Comparison of ENCODE assay signal across 10 cellular contexts in the genomic region with DNA sequence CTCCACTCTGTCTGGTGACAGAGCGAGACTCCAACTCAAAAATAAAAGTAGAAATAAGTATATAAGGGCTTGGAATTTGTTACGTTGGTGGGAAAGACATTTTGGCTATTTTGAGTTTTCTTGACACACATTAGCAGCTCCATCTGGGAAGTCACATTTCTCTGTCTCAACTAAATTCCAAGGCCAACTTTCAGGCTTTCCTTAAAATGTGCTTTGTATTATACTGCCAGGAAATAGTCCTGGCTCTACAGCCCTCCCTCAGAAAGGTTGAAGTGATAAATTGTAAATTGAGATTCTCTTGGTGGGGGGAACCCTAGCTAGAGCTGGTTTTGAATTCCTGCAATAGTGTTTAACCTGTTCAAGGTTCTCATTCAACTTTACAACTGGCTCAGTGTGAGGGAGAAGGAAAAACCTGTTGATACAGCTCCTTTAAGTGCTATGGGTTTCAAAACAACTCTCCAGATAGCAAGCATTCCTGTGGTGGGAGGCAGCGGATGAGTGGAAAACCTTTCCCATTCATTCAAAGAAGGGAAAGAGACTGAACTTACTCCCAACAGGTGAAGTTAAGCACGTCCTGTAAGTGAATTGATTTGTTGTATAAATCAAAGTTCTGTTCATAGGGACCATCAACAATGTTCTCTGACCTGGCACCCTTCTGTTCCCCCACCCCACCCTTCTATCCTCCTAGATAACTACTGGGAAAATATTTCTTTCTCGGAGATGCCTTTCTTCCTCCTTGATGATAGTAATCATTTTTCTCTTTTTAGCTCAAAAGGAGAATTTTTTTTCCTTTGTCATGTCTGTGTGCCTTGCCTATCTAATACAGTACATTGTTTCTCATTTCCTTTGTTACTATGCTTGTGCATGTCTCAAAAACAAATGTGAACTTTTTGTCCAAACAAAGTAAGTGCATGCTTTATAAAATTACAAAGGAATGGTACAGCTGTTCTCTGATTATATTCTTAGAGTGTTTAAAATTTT. TPM values are rescaled to one million over a fixed set of nuclear protein-coding genes. Genes with fewer than 3 reads are reported as not detected.
DNase-seq lines count a peak whose midpoint lies in the region; ATAC-seq and TF ChIP-seq lines count a peak whose summit lies in the region.
"Had no signal": no experiment of that assay in that cellular context is flagged by ENCODE, and none has a peak within 500 bp of the region (broad histone marks: within the 10 kb centered on the region; RNA-seq: fewer than 3 reads in every experiment).

No MANE protein-coding gene starts in this region.

- no peaks in the 10 kb centered on the region for H3K36me3 ChIP-seq in heart right ventricle

- peak in 6 of 8 donors; percentile 29 to 76 (median 66) for ATAC-seq in heart right ventricle

- H3K4me1 ChIP-seq in heart right ventricle = peaks cover 0 to 27% (median 16%) of the 10 kb centered on the region in 9 donors

- peak overlapping the region in 4 of 10 donors; percentile 56 to 64 (median 58) for H3K27ac ChIP-seq in heart right ventricle

- H3K9me3 ChIP-seq in heart right ventricle = no peaks in the 10 kb centered on the region

- intact Hi-C loops in heart right ventricle (cut with DNase I) = no loop called here

- DNase-seq in H4 (ENCODE audit: low spot score) = peak; percentile 43
- no peak for DNase-seq in heart right ventricle
- peak; percentile 98 for DNase-seq in renal cortical epithelial cell (ENCODE audit: low read depth)
- no peak for DNase-seq in NCI-H187 treated with DMSO at 0.1 percent for 48 hours (lab: John Stamatoyannopoulos, UW)
- DNase-seq in ureter (ENCODE audit: low spot score) = no peak
- DNase-seq in T-helper 2 cell = no peak
- DNase-seq in medulla oblongata (ENCODE audit: extremely low spot score) = no peak
- DNase-seq: activated CD4-positive, alpha-beta T cell treated with anti-CD3 and anti-CD28 coated beads for 48 hours; GOT3 had no signal

- H3K4me3 ChIP-seq in WI38 (ENCODE audit: low read depth, low read length) (peak overlapping the region; percentile 54), heart right ventricle (peak overlapping the region in 4 of 10 donors; percentile 16 to 33 (median 31))

- TF ChIP-seq CTCF in WI38 (IDR thresholded peaks at IDR 0.05; ENCODE audit: low read depth, low read length) (no peak), heart right ventricle (IDR thresholded peaks at IDR 0.05) (no peak)

- no peaks in the 10 kb centered on the region for H3K27me3 ChIP-seq in heart right ventricle

- 43 to 47% methylated on average over 5 of the region's 5 CpGs for WGBS in heart right ventricle, 2 donors

RNA-seq across cellular contexts. Expression of gene SLC39A10, which starts 44.2 kb away (rescaled TPM):
- 19.1 and 19.2 TPM in 2 replicates for total RNA-seq in H4 (2014; rRNA removed; shearing (Covaris generic))
- total RNA-seq in heart right ventricle (10 to 100 TPM in 3 of 10 donors, 1 to 10 TPM in 7; 7.5 to 12.9 (median 9.0) TPM), renal cortical epithelial cell (102 and 104 TPM in 2 replicates), ureter (28.6 TPM)
- 1 to 10 TPM; 5.9 to 6.1 TPM for polyA plus RNA-seq in heart right ventricle

Comparison
In these comparisons a context has a peak if more than half of its experiments do, and no peak if none do; other contexts are left out.
1. DNase-seq: peak in H4 (single experiment) and renal cortical epithelial cell (single experiment); none in heart right ventricle (0 of 2), NCI-H187 treated with DMSO at 0.1 percent for 48 hours (single experiment), ureter (single experiment), T-helper 2 cell (0 of 5) and medulla oblongata (single experiment).